9 cellular contexts compared by ENCODE assay signal in genomic region chr6:36677059-36677749, GRCh38. TPM values are rescaled to one million over a fixed set of nuclear protein-coding genes. Genes with fewer than 3 reads are reported as not detected.
DNase-seq lines count a peak whose midpoint lies in the region; ATAC-seq, FAIRE-seq and TF ChIP-seq lines count a peak whose summit lies in the region.
"Had no signal": no experiment of that assay in that cellular context is flagged by ENCODE, and none has a peak within 500 bp of the region (broad histone marks: within the 10 kb centered on the region; RNA-seq: fewer than 3 reads in every experiment).

No MANE protein-coding gene starts in this region.

- no peak for ATAC-seq in A549
- no peak for ATAC-seq in K562
- no peak for ATAC-seq in GM19467 (IDR thresholded peaks at IDR 0.05; ENCODE audit: unreplicated experiment)
- no peak for ATAC-seq in GM18505 (IDR thresholded peaks at IDR 0.05; ENCODE audit: unreplicated experiment)

- BruUV-seq in K562 (replicated peaks; lab: Mats Ljungman, UMichigan) = no TSS peak

- no peaks in the 10 kb centered on the region; the same call in 2 of the 3 replicates for H3K79me2 ChIP-seq in K562 (ENCODE audit: control insufficient read depth, insufficient read depth, low read length)

- in situ Hi-C loops in K562 (cut with MboI) = no loop called here

- H3K4me3 ChIP-seq in A549 = no peak overlapping the region
- H3K4me3 ChIP-seq in K562 = no peak overlapping the region

- peaks cover 23 to 36% of the 10 kb centered on the region in 2 experiments for H3K27me3 ChIP-seq in K562 (ENCODE audit: control insufficient read depth in 2 of 2, insufficient read depth in 2 of 2, low read length in 2 of 2)

- no peaks in the 10 kb centered on the region for H3K9me1 ChIP-seq in K562 (ENCODE audit: control insufficient read depth, insufficient read depth, low read length)

- CTCF ChIA-PET in A549 (lab: Yijun Ruan, JAX) (interaction anchor here (1.1 to 13.6 kb wide), 4 partner anchors 15 to 60 kb away, joined by 4 to 123 read pairs (median 48); no protein-coding TSS in a partner anchor), K562 (lab: Yijun Ruan, JAX; ENCODE audit: low intra/inter-chr PET ratio) (interaction anchor here (0.6 kb wide), 1 partner anchor 45 kb away, joined by 7 read pairs; no protein-coding TSS in a partner anchor)

- TF ChIP-seq RAD21 in A549 (conservative IDR thresholded peaks at IDR 0.05 in 1 of 2, IDR thresholded peaks at IDR 0.05 in 1 of 2) (no peak), K562 (CRISPR knock-in tag; conservative IDR thresholded peaks at IDR 0.05 in 1 of 2, IDR thresholded peaks at IDR 0.05 in 1 of 2) (no peak)

- peak overlapping the region; percentile 78 to 94 for H3K27ac ChIP-seq in A549
- H3K27ac ChIP-seq in K562 (ENCODE audit: extremely low read depth, low read depth, low read length) = no peak overlapping the region

- peak overlapping the region; percentile 91 for H3K27ac Mint-ChIP-seq in HFFc6
- H3K27ac Mint-ChIP-seq in mesothelial cell of epicardium = peak overlapping the region; percentile 89

- H3K9me3 ChIP-seq in A549 (no peaks in the 10 kb centered on the region), K562 (replicated peaks; ENCODE audit: control insufficient read depth, insufficient read depth, low read depth, low read length) (no peaks in the 10 kb centered on the region)

- H3K36me3 Mint-ChIP-seq in HFFc6 (ENCODE audit: low read depth) (peaks cover 29% of the 10 kb centered on the region), mesothelial cell of epicardium (no peaks in the 10 kb centered on the region)

- H3K4me1 ChIP-seq in A549 (peaks cover 36% of the 10 kb centered on the region), K562 (replicated peaks in 1 of 2; ENCODE audit: control insufficient read depth in 2 of 2, insufficient read depth in 2 of 2, low read length in 2 of 2) (peaks cover 27 to 29% of the 10 kb centered on the region in 2 experiments)

- H3K36me3 ChIP-seq in K562 (ENCODE audit: control insufficient read depth, insufficient read depth, low read length) = no peaks in the 10 kb centered on the region

- H3K9ac ChIP-seq in K562 (ENCODE audit: insufficient read depth in 1 of 2, low read depth in 2 of 2, low read length in 2 of 2) = 0 out of 4 replicates have a peak overlapping the region, but pooled peaks of 1 of the 2 experiments have one; percentile 32

- no peak overlapping the region for H2AFZ ChIP-seq in K562 (ENCODE audit: low read depth, low read length)

- DNase-seq in A549 (ENCODE audit: low read depth in 1 of 2, low spot score in 1 of 2) = no peak
- no peak for DNase-seq in HFFc6
- no peak for DNase-seq in K562 (ENCODE audit: extremely low read depth in 1 of 4, low spot score in 3 of 4)
- DNase-seq in mesothelial cell of epicardium (ENCODE audit: low spot score in 2 of 2, unreplicated experiment in 2 of 2) = no peak
- no peak for DNase-seq in stimulated activated CD4-positive, alpha-beta T cell treated with anti-CD3 and anti-CD28 coated beads, Interleukin-1b, Interleukin-23, amount 100 ng/mL, for 48 hours
- no peak for DNase-seq in NCI-H187 treated with DMSO at 0.1 percent for 48 hours (lab: John Stamatoyannopoulos, UW)

- no peak for TF ChIP-seq EP300 in A549 (IDR thresholded peaks at IDR 0.05)
- TF ChIP-seq EP300 in K562 (IDR thresholded peaks at IDR 0.05; ENCODE audit: low read length) = no peak

- POLR2A ChIA-PET in A549 (lab: Yijun Ruan, JAX) = interaction anchor here (1.2 to 2.9 kb wide), 2 partner anchors 10 to 34 kb away, joined by 3 to 35 read pairs; no protein-coding TSS in a partner anchor
- POLR2A ChIA-PET in K562 (lab: Yijun Ruan, JAX) = interaction anchor here (0.7 to 3.3 kb wide), 3 partner anchors 23 to 69 kb away, joined by 3 to 16 read pairs (median 3); no protein-coding TSS in a partner anchor

- H3K27me3 Mint-ChIP-seq in HFFc6 (ENCODE audit: insufficient read depth) (peaks cover 24% of the 10 kb centered on the region), mesothelial cell of epicardium (ENCODE audit: low read depth) (peaks cover 11% of the 10 kb centered on the region)

- TF ChIP-seq CTCF in A549 (IDR thresholded peaks at IDR 0.05) (no peak), HFFc6 (IDR thresholded peaks at IDR 0.05) (no peak), K562 (IDR thresholded peaks at IDR 0.05 in 2 of 3, conservative IDR thresholded peaks at IDR 0.05 in 1 of 3; ENCODE audit: insufficient read depth in 2 of 3, low read depth in 1 of 3, low read length in 3 of 3) (no peak), mesothelial cell of epicardium (IDR thresholded peaks at IDR 0.05; ENCODE audit: unreplicated experiment) (no peak)

- no peak for FAIRE-seq in A549 (lab: Jason Lieb, UNC)
- no peak for FAIRE-seq in K562 (lab: Jason Lieb, UNC)

- WGBS in A549 (ENCODE audit: missing lambda C conversion rate) = 46% methylated on average over 6 of the region's 7 CpGs
- 8% methylated on average over 7 of the region's 7 CpGs for WGBS in K562 (ENCODE audit: insufficient coverage, low coverage, missing lambda C conversion rate)

- peak overlapping the region; percentile 97 for H3K4me3 Mint-ChIP-seq in HFFc6
- peak overlapping the region; percentile 62 for H3K4me3 Mint-ChIP-seq in mesothelial cell of epicardium

- no peak for TF ChIP-seq POLR2A in A549 (IDR thresholded peaks at IDR 0.05; ENCODE audit: low read length)
- TF ChIP-seq POLR2A in K562 (conservative IDR thresholded peaks at IDR 0.05) = no peak
- TF ChIP-seq POLR2A in GM18505 (IDR thresholded peaks at IDR 0.05; ENCODE audit: borderline replicate concordance, extremely low read depth, insufficient read depth, insufficient read length) = no peak

- H4K20me1 ChIP-seq in K562 (replicated peaks; ENCODE audit: control insufficient read depth, insufficient read depth, low read length) = no peaks in the 10 kb centered on the region

- peaks cover 50% of the 10 kb centered on the region for H3K4me1 Mint-ChIP-seq in HFFc6 (ENCODE audit: low read depth)
- peaks cover 39% of the 10 kb centered on the region for H3K4me1 Mint-ChIP-seq in mesothelial cell of epicardium

- H3K9me3 Mint-ChIP-seq in HFFc6 = peaks cover 10% of the 10 kb centered on the region
- no peaks in the 10 kb centered on the region for H3K9me3 Mint-ChIP-seq in mesothelial cell of epicardium

- H3K4me2 ChIP-seq in A549 = peak overlapping the region; percentile 93
- H3K4me2 ChIP-seq in K562 (ENCODE audit: insufficient read depth, low read length) = no peak overlapping the region

- intact Hi-C loops in K562 (cut with micrococcal nuclease) = loop anchor here (10.0 kb wide), 1 partner anchor 252 kb away; no protein-coding TSS in a partner anchor

RNA-seq across cellular contexts. Expression of gene CDKN1A, which starts 1.3 kb away (rescaled TPM):
- 183 and 192 TPM in 2 replicates for polyA plus RNA-seq in A549 (2011; rRNA removed)
- polyA plus RNA-seq in A549 (2012; cell fraction: cytosol; rRNA removed) = 77.4 and 110 TPM in 2 replicates
- polyA plus RNA-seq in A549 (2012; cell fraction: nucleus; rRNA removed) = 75.0 and 97.2 TPM in 2 replicates
- polyA plus RNA-seq in A549 (2017; fragmentation: RNase III; extraction: RNeasy Plus Mini Kit Qiagen cat#74134 plus additional on column Dnase treatment) = 118 to 137 TPM (median 130 TPM) in 3 replicates
- 91.6 and 101 TPM in 2 replicates for polyA minus RNA-seq in A549 (2011; rRNA and poly(A)+ RNA removed)
- total RNA-seq in HFFc6 (2021; fragmentation: NEBNext Ultra II Directional; extraction: Animal tissue kit (Norgen Biotek cat#: 25700)) = 100 to 1,000 TPM; 496 to 872 (median 617) TPM
- total RNA-seq in K562 (2011; cell fraction: chromatin; rRNA removed; ENCODE audit: low replicate concordance) = 2.3 and 8.5 TPM in 2 replicates
- 6.4 and 8.2 TPM in 2 replicates for total RNA-seq in K562 (2011; cell fraction: nucleolus; rRNA removed)
- 5.9 and 9.0 TPM in 2 replicates for total RNA-seq in K562 (2011; cell fraction: nucleoplasm; rRNA removed)
- total RNA-seq in K562 (2014; rRNA removed) = 5.1 and 5.6 TPM in 2 replicates
- total RNA-seq in K562 (2014; rRNA removed; fragmentation: Illumina TruSeq; extraction: Trizol) = 2.5 and 3.3 TPM in 2 replicates
- 2.1 TPM in 2 replicates for total RNA-seq in K562 (2015; rRNA removed; fragmentation: Illumina TruSeq; extraction: Trizol)
- total RNA-seq in K562 (2021) = 7.3 and 8.1 TPM in 2 replicates
- polyA plus RNA-seq in K562 (2011; rRNA removed) = 7.6 and 9.2 TPM in 2 replicates
- 10.9 and 18.9 TPM in 2 replicates for polyA plus RNA-seq in K562 (2011; cell fraction: cytosol; rRNA removed)
- polyA plus RNA-seq in K562 (2011; cell fraction: nucleus; rRNA removed) = 9.1 and 12.7 TPM in 2 replicates
- 8.9 and 18.7 TPM in 2 replicates for polyA plus RNA-seq in K562 (2012)
- 5.8 and 7.7 TPM in 2 replicates for polyA plus RNA-seq in K562 (2014; fragmentation: Illumina TruSeq; extraction: Trizol)
- polyA plus RNA-seq in K562 (2014; fragmentation: Nextera tagmentation; extraction: Ambion mirVana) = under 1 TPM; 0.25 to 0.49 TPM
- 5.9 and 7.0 TPM in 2 replicates for polyA plus RNA-seq in K562 (2014; rRNA removed)
- 2.5 and 3.7 TPM in 2 replicates for polyA minus RNA-seq in K562 (2011; rRNA and poly(A)+ RNA removed)
- 3.7 and 5.2 TPM in 2 replicates for polyA minus RNA-seq in K562 (2011; cell fraction: cytosol; rRNA and poly(A)+ RNA removed)
- polyA minus RNA-seq in K562 (2011; cell fraction: nucleus; rRNA and poly(A)+ RNA removed) = 3.1 and 4.0 TPM in 2 replicates
- total RNA-seq in mesothelial cell of epicardium = 54.1 to 57.1 TPM (median 55.2 TPM) in 3 replicates

RNA-seq across cellular contexts. Expression of gene RAB44, which starts 20.4 kb away (rescaled TPM):
- polyA plus RNA-seq in A549 (2011; rRNA removed) (0.04 TPM in 2 replicates), A549 (2017; fragmentation: RNase III; extraction: RNeasy Plus Mini Kit Qiagen cat#74134 plus additional on column Dnase treatment) (0.05 to 0.11 TPM (median 0.09 TPM) in 3 replicates), K562 (2011; rRNA removed) (not detected in 2 replicates), K562 (2014; fragmentation: Illumina TruSeq; extraction: Trizol) (not detected in 2 replicates), K562 (2014; fragmentation: Nextera tagmentation; extraction: Ambion mirVana) (not detected), K562 (2014; rRNA removed) (not detected in 2 replicates)
- 0.01 TPM in 2 replicates for polyA plus RNA-seq in A549 (2012; cell fraction: cytosol; rRNA removed)
- 0.07 and 0.11 TPM in 2 replicates for polyA plus RNA-seq in A549 (2012; cell fraction: nucleus; rRNA removed)
- not detected in 2 replicates for polyA minus RNA-seq in A549 (2011; rRNA and poly(A)+ RNA removed)
- total RNA-seq in HFFc6 (2021; fragmentation: NEBNext Ultra II Directional; extraction: Animal tissue kit (Norgen Biotek cat#: 25700)) = under 1 TPM in 2 of 6 experiments, not detected in 4; 0.26 to 0.45 TPM
- not detected in 2 replicates for total RNA-seq in K562 (2011; cell fraction: chromatin; rRNA removed; ENCODE audit: low replicate concordance)
- total RNA-seq in K562 (2011; cell fraction: nucleolus; rRNA removed) = 0.17 TPM in 1 of 2 replicates, not detected in the other
- total RNA-seq in K562 (2011; cell fraction: nucleoplasm; rRNA removed) = not detected in 2 replicates
- total RNA-seq in K562 (2014; rRNA removed) (not detected in 2 replicates), K562 (2014; rRNA removed; fragmentation: Illumina TruSeq; extraction: Trizol) (not detected in 2 replicates), K562 (2015; rRNA removed; fragmentation: Illumina TruSeq; extraction: Trizol) (not detected in 2 replicates), K562 (2021) (not detected in 2 replicates), mesothelial cell of epicardium (0.07 to 0.16 TPM in 2 of 3 replicates, not detected in the other)
- polyA plus RNA-seq in K562 (2011; cell fraction: cytosol; rRNA removed) = not detected in 2 replicates
- polyA plus RNA-seq in K562 (2011; cell fraction: nucleus; rRNA removed) = not detected in 2 replicates
- polyA plus RNA-seq in K562 (2012) = 0.10 TPM in 1 of 2 replicates, not detected in the other
- not detected in 2 replicates for polyA minus RNA-seq in K562 (2011; rRNA and poly(A)+ RNA removed)
- not detected in 2 replicates for polyA minus RNA-seq in K562 (2011; cell fraction: cytosol; rRNA and poly(A)+ RNA removed)
- not detected in 2 replicates for polyA minus RNA-seq in K562 (2011; cell fraction: nucleus; rRNA and poly(A)+ RNA removed)
- total RNA-seq: lung microvascular endothelial cell had no signal
